13 cellular contexts compared by ENCODE assay signal in the genomic region with DNA sequence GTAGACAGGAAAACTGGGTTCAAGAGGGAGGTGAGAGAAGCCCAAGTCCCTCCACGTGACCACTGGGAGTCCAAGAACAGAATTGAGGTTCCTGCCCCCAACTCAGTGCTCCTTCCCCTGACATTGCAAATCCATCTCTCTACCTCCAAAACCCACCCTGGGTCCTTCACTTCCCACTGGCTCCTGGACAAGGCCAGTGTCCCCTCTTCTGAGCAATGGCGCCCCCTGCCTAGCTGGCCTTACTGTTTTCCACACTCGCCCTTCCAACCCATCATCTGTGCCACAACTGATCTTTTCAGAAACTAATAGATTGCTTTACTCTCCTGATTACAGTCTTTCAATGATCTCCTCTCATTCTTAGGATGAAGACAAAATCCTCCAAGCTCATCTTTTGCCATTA.
DNase-seq lines count a peak whose midpoint lies in the region; ATAC-seq and TF ChIP-seq lines count a peak whose summit lies in the region.
"Had no signal": no experiment of that assay in that cellular context is flagged by ENCODE, and none has a peak within 500 bp of the region (broad histone marks: within the 10 kb centered on the region; RNA-seq: fewer than 3 reads in every experiment).

No MANE protein-coding gene starts in this region.

- H3K9me3 ChIP-seq in psoas muscle (no peaks in the 10 kb centered on the region), tibial artery (no peaks in the 10 kb centered on the region)
- H3K9me3 ChIP-seq: ascending aorta, vagina had no signal

- H3K4me1 ChIP-seq in psoas muscle: no peaks in the 10 kb centered on the region
- H3K4me1 ChIP-seq in tibial artery: peaks cover 0 to 16% (median 8%) of the 10 kb centered on the region in 4 donors
- H3K4me1 ChIP-seq: vagina had no signal

- intact Hi-C loops in psoas muscle (cut with DNase I) (loop anchor here in 1 of 2 donors (5.0 kb wide), 1 partner anchor 371 kb away; no protein-coding TSS in a partner anchor), tibial artery (cut with DNase I; ENCODE audit: low total_unique reads) (no loop called here)

- ATAC-seq in psoas muscle (no peak), HG03196 (IDR thresholded peaks at IDR 0.05; ENCODE audit: unreplicated experiment) (no peak)

- no peak overlapping the region for H3K4me3 Mint-ChIP-seq in HFFc6
- H3K4me3 Mint-ChIP-seq: T-helper 2 cell treated with Interferon-gamma antibody and Interleukin-4, amounts not matched to agents 5 μg/mL and 100 μg/mL, for 36 hours had no signal

- TF ChIP-seq CTCF in HFFc6 (IDR thresholded peaks at IDR 0.05) (peak; percentile 49), psoas muscle (IDR thresholded peaks at IDR 0.05) (peak; percentile 24), tibial artery (IDR thresholded peaks at IDR 0.05) (no peak)

- no peaks in the 10 kb centered on the region; the same call in 1 of the 2 replicates for H3K4me1 Mint-ChIP-seq in HFFc6 (ENCODE audit: low read depth)

- H3K36me3 ChIP-seq in psoas muscle (ENCODE audit: insufficient read depth in 1 of 2, low read depth in 1 of 2) (no peaks in the 10 kb centered on the region), tibial artery (no peaks in the 10 kb centered on the region)
- H3K36me3 ChIP-seq: ascending aorta, vagina had no signal

- DNase-seq in activated T-cell treated with anti-CD3 and anti-CD28 coated beads, Interleukin-2, amount 50 U/mL, for 48 hours: peak; percentile 14 to 27
- no peak for DNase-seq in activated T-cell treated with anti-CD3 and anti-CD28 coated beads for 4 hours
- no peak for DNase-seq in HFFc6
- DNase-seq in ecto neural progenitor cell (ENCODE audit: low spot score): peak; percentile 54
- DNase-seq in psoas muscle: no peak
- DNase-seq in NCI-H1436 treated with DMSO at 0.1 percent for 48 hours (lab: John Stamatoyannopoulos, UW): no peak
- no peak for DNase-seq in tibial artery
- DNase-seq: GF-D8, NCI-H1417 treated with DMSO at 0.1 percent for 48 hours had no signal

- H3K27ac Mint-ChIP-seq in HFFc6: no peak overlapping the region
- H3K27ac Mint-ChIP-seq: T-helper 2 cell treated with Interferon-gamma antibody and Interleukin-4, amounts not matched to agents 5 μg/mL and 100 μg/mL, for 36 hours had no signal

- H3K27ac ChIP-seq in psoas muscle (no peak overlapping the region), tibial artery (no peak overlapping the region)
- H3K27ac ChIP-seq: ascending aorta, vagina had no signal

- H3K36me3 Mint-ChIP-seq in HFFc6 (ENCODE audit: low read depth): no peaks in the 10 kb centered on the region

- 78 to 91% (median 89%) methylated on average over 3 of the region's 3 CpGs for WGBS in psoas muscle, 3 donors

- peaks cover 9% of the 10 kb centered on the region for H3K27me3 Mint-ChIP-seq in HFFc6 (ENCODE audit: insufficient read depth)

- peaks cover 0 to 11% (median 0%) of the 10 kb centered on the region in 3 donors for H3K27me3 ChIP-seq in psoas muscle (ENCODE audit: insufficient read depth in 3 of 3, low read length in 2 of 3)
- H3K27me3 ChIP-seq in tibial artery: peaks cover 0 to 2% of the 10 kb centered on the region in 2 donors
- H3K27me3 ChIP-seq: ascending aorta, vagina had no signal

- no peaks in the 10 kb centered on the region for H3K9me3 Mint-ChIP-seq in HFFc6
- H3K9me3 Mint-ChIP-seq: T-helper 2 cell treated with Interferon-gamma antibody and Interleukin-4, amounts not matched to agents 5 μg/mL and 100 μg/mL, for 36 hours had no signal

- H3K4me3 ChIP-seq in psoas muscle: no peak overlapping the region
- no peak overlapping the region for H3K4me3 ChIP-seq in tibial artery
- H3K4me3 ChIP-seq: ascending aorta, vagina had no signal

Comparison
In these comparisons a context has a peak if more than half of its experiments do, and no peak if none do; other contexts are left out.
1. DNase-seq: peak in activated T-cell treated with anti-CD3 and anti-CD28 coated beads, Interleukin-2, amount 50 U/mL, for 48 hours (2 of 2) and ecto neural progenitor cell (single experiment); none in activated T-cell treated with anti-CD3 and anti-CD28 coated beads for 4 hours (single experiment), HFFc6 (single experiment), psoas muscle (0 of 2), NCI-H1436 treated with DMSO at 0.1 percent for 48 hours (single experiment) and tibial artery (0 of 2).
2. CTCF ChIP-seq: peak in HFFc6 (single experiment) and psoas muscle (single experiment); none in tibial artery (0 of 2).